Comparison of ENCODE assay signal across 30 cellular contexts in the genomic region with DNA sequence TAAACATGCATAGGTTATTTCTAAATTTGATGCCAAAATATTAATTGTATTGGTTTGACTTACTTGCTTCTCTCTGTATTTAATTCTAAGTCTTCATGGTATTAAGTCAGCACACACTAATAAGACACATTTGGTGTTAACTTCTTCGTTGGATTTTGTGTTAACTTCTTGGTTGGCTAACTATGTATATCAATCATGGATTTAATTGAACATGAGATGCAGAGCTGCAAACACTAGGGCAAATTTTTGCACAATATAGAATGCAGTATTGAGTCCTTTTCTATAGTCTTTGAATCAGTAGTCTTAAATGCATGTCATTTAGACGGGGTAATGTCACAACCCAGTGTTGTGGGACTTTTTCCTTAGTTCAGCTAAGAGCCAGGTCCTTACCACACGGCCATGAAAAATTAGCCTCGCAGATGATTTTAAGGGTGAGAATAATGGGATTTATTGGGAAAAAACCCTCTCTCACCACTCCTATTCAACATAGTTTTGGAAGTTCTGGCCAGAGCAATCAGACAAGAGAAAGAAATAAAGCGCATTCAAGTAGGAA.
"Had no signal": no experiment of that assay in that cellular context is flagged by ENCODE, and none has a peak within 500 bp of the region (broad histone marks: within the 10 kb centered on the region; RNA-seq: fewer than 3 reads in every experiment).

No MANE protein-coding gene starts in this region.

- DNase-seq: effector CD8-positive, alpha-beta T cell; endodermal cell; foreskin keratinocyte; heart left ventricle; hippocampal formation; left cardiac atrium; left lung; mesendoderm; midbrain; naive thymus-derived CD4-positive, alpha-beta T cell; nephron progenitor cell; nucleus accumbens; psoas muscle; right cardiac atrium; spleen; stimulated activated CD4-positive, alpha-beta T cell treated with anti-CD3 and anti-CD28 coated beads, Interleukin-4, amount 100 ng/mL, for 4 hours; stimulated activated naive CD8-positive, alpha-beta T cell treated with anti-CD3 and anti-CD28 coated beads, Interleukin-15, Interleukin-2, amounts not matched to agents 100 U/mL and 50 U/mL, for 24 hours; substantia nigra; testis; tibial artery; upper lobe of left lung; uterus had no signal

- H3K27ac ChIP-seq: epithelial cell of prostate, foreskin keratinocyte, gastroesophageal sphincter, heart left ventricle, left lung, psoas muscle, skin epidermis, spleen, testis, tibial artery, upper lobe of left lung, uterus had no signal

- H3K9me3 Mint-ChIP-seq: stimulated activated memory B cell treated with anti-CD40 and anti-IgM and Interleukin-4, amounts not matched to agents 10 μg/mL and 1 μg/mL and 100 μg/mL, for 72 hours had no signal

- H3K27ac Mint-ChIP-seq: dendritic cell treated with granulocyte-macrophage colony-stimulating factor and Interleukin-4, amounts not matched to agents 40 ng/mL and 50 ng/mL, for 4 days; endodermal cell; naive thymus-derived CD4-positive, alpha-beta T cell; nephron progenitor cell; stimulated activated memory B cell treated with anti-CD40 and anti-IgM and Interleukin-4, amounts not matched to agents 10 μg/mL and 1 μg/mL and 100 μg/mL, for 72 hours had no signal

- FAIRE-seq: colon, islet of Langerhans had no signal

- H3K4me1 Mint-ChIP-seq: nephron progenitor cell; stimulated activated memory B cell treated with anti-CD40 and anti-IgM and Interleukin-4, amounts not matched to agents 10 μg/mL and 1 μg/mL and 100 μg/mL, for 72 hours had no signal

- H3K4me3 Mint-ChIP-seq: dendritic cell treated with granulocyte-macrophage colony-stimulating factor and Interleukin-4, amounts not matched to agents 40 ng/mL and 50 ng/mL, for 4 days; endodermal cell; nephron progenitor cell; stimulated activated memory B cell treated with anti-CD40 and anti-IgM and Interleukin-4, amounts not matched to agents 10 μg/mL and 1 μg/mL and 100 μg/mL, for 72 hours had no signal

- H3K9me3 ChIP-seq: psoas muscle, testis, tibial artery, upper lobe of left lung, uterus had no signal

- H3K36me3 Mint-ChIP-seq: naive thymus-derived CD4-positive, alpha-beta T cell; stimulated activated memory B cell treated with anti-CD40 and anti-IgM and Interleukin-4, amounts not matched to agents 10 μg/mL and 1 μg/mL and 100 μg/mL, for 72 hours had no signal

- ATAC-seq: esophagus mucosa; foreskin keratinocyte; gastroesophageal sphincter; heart left ventricle; left cardiac atrium; left lung; naive thymus-derived CD4-positive, alpha-beta T cell; psoas muscle; right cardiac atrium; stimulated activated memory B cell treated with anti-CD40 and anti-IgM and Interleukin-4, amounts not matched to agents 10 μg/mL and 1 μg/mL and 100 μg/mL, for 72 hours; stimulated activated naive CD8-positive, alpha-beta T cell treated with anti-CD3 and anti-CD28 coated beads, Interleukin-15, Interleukin-2, amounts not matched to agents 100 U/mL and 50 U/mL, for 24 hours had no signal

- H3K4me3 ChIP-seq: gastroesophageal sphincter, heart left ventricle, left lung, psoas muscle, skin epidermis, spleen, testis, tibial artery, upper lobe of left lung, uterus had no signal

- H3K27me3 Mint-ChIP-seq: dendritic cell treated with granulocyte-macrophage colony-stimulating factor and Interleukin-4, amounts not matched to agents 40 ng/mL and 50 ng/mL, for 4 days had no signal

- H3K4me1 ChIP-seq: foreskin keratinocyte, gastroesophageal sphincter, heart left ventricle, left lung, psoas muscle, testis, tibial artery, upper lobe of left lung, uterus had no signal
